ENCODE assay signal across 12 cellular contexts in the genomic region with DNA sequence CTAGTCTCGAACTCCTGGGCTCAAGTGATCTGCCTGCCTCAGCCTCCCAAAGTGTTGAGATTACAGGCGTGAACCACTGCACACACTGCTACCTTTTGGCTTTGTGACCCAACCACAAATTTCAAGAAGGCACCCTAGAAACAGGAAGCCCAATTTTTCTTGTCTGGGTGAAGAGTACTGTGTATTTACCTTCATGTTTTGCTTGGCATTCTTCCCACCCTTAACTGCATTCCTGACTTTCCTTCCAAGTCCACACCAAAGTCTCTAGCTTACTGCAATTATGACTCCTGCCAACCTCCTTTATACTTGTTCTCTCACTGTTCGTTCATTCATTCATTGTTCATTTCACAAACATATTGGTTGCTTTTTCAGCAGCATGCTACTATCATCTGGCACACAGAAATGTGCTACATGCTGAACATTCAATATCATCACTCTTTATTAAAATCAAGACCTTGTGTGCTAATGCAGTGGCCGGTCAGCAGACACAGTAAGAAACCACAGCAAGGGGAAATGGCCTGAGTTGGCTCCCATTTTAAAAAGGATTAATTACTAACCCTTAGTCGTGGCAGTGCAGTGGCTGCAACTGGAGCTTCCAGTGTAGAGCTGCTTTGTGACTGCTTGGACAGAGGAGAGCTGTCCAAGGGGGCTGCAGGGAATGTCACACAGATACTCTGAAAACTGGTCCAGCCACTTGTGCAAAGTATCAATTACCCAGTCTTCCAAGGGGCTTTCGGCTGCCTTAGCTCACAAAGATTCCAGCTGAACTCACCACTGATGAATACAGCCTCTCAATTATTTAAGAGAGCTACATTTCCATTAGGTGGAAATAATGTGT.
DNase-seq lines count a peak whose midpoint lies in the region; ATAC-seq and TF ChIP-seq lines count a peak whose summit lies in the region.
"Had no signal": no experiment of that assay in that cellular context is flagged by ENCODE, and none has a peak within 500 bp of the region (broad histone marks: within the 10 kb centered on the region; RNA-seq: fewer than 3 reads in every experiment).

No MANE protein-coding gene starts in this region.

- H3K27ac ChIP-seq in 22Rv1 = peak overlapping the region; percentile 27; the same call in 1 of the 2 replicates
- H3K27ac ChIP-seq: HL-60, neural progenitor cell, upper lobe of left lung had no signal

- no peak for ATAC-seq in GM21423 (IDR thresholded peaks at IDR 0.05; ENCODE audit: unreplicated experiment)

- TF ChIP-seq CTCF in 22Rv1 (IDR thresholded peaks at IDR 0.05) = no peak

- peak; percentile 83 for DNase-seq in HT-29 (ENCODE audit: low spot score)
- DNase-seq in amniotic epithelial cell (ENCODE audit: low read depth) = peak; percentile 29
- DNase-seq in iris pigment epithelial cell (ENCODE audit: low read depth) = peak; percentile 68
- DNase-seq in DMS153 treated with DMSO at 0.1 percent for 48 hours (lab: John Stamatoyannopoulos, UW; ENCODE audit: unreplicated experiment) = no peak
- DNase-seq in mesenteric fat pad (ENCODE audit: low spot score) = no peak
- no peak for DNase-seq in cerebellar cortex (ENCODE audit: low spot score)
- DNase-seq: kidney, upper lobe of left lung had no signal

Comparison
In these comparisons a context has a peak if more than half of its experiments do, and no peak if none do; other contexts are left out.
1. DNase-seq: peak in HT-29 (single experiment), amniotic epithelial cell (single experiment) and iris pigment epithelial cell (single experiment); none in DMS153 treated with DMSO at 0.1 percent for 48 hours (single experiment), mesenteric fat pad (single experiment) and cerebellar cortex (single experiment).